In the genomic region with DNA sequence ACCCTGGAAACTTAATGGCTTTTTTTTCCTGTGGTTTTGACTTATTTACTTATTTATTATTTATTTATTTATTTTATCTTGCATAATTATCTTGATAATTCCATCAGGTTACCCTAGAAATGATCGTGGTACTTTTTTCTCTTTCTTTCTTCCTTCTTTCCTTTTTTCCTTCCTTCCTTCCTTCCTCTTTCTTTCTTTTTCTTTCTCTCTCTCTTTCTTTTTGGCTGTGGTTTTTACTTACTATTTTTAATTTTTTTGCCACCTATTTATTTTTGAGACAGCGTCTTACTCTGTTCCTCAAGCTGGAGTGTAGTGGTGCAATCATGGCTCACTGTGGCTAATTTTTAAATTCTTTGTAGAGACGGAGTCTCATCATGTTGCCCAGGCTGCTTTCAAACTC, we compare ENCODE assay signal across 1 cellular context.
TF ChIP-seq lines count a peak whose summit lies in the region.

No MANE protein-coding gene starts in this region.

TF ChIP-seq in K562, 482 proteins besides CTCF, POLR2A, EP300 and RAD21:
- TF ChIP-seq, protein P1, sequence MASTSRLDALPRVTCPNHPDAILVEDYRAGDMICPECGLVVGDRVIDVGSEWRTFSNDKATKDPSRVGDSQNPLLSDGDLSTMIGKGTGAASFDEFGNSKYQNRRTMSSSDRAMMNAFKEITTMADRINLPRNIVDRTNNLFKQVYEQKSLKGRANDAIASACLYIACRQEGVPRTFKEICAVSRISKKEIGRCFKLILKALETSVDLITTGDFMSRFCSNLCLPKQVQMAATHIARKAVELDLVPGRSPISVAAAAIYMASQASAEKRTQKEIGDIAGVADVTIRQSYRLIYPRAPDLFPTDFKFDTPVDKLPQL (IDR thresholded peaks at IDR 0.05; ENCODE audit: extremely low read depth, insufficient read length) = no peak
- TF ChIP-seq, protein P2, sequence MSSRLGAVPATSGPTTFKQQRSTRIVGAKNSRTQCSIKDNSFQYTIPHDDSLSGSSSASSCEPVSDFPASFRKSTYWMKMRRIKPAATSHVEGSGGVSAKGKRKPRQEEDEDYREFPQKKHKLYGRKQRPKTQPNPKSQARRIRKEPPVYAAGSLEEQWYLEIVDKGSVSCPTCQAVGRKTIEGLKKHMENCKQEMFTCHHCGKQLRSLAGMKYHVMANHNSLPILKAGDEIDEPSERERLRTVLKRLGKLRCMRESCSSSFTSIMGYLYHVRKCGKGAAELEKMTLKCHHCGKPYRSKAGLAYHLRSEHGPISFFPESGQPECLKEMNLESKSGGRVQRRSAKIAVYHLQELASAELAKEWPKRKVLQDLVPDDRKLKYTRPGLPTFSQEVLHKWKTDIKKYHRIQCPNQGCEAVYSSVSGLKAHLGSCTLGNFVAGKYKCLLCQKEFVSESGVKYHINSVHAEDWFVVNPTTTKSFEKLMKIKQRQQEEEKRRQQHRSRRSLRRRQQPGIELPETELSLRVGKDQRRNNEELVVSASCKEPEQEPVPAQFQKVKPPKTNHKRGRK (tag; IDR thresholded peaks at IDR 0.05) = peak; percentile 74; the same call in 1 of the 2 replicates
- TF ChIP-seq, protein P3, sequence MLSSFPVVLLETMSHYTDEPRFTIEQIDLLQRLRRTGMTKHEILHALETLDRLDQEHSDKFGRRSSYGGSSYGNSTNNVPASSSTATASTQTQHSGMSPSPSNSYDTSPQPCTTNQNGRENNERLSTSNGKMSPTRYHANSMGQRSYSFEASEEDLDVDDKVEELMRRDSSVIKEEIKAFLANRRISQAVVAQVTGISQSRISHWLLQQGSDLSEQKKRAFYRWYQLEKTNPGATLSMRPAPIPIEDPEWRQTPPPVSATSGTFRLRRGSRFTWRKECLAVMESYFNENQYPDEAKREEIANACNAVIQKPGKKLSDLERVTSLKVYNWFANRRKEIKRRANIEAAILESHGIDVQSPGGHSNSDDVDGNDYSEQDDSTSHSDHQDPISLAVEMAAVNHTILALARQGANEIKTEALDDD (IDR thresholded peaks at IDR 0.05) = no peak
- TF ChIP-seq ARNT (IDR thresholded peaks at IDR 0.05) (no peak), NCOR1 (IDR thresholded peaks at IDR 0.05) (no peak), ZBTB7A (IDR thresholded peaks at IDR 0.05; ENCODE audit: borderline replicate concordance, control insufficient read depth, low read depth, low read length) (no peak)
